In genomic region chr9:108708448-108708847, GRCh38 we compare ENCODE assay signal across 14 cellular contexts.
"Had no signal": no experiment of that assay in that cellular context is flagged by ENCODE, and none has a peak within 500 bp of the region (broad histone marks: within the 10 kb centered on the region; RNA-seq: fewer than 3 reads in every experiment).

No MANE protein-coding gene starts in this region.

- H3K27me3 ChIP-seq: cardiac muscle cell, transverse colon had no signal

- H3K4me1 ChIP-seq: lower lobe of right lung, transverse colon had no signal

- ATAC-seq: lower lobe of right lung; naive thymus-derived CD4-positive, alpha-beta T cell had no signal

- H3K9me3 ChIP-seq: lower lobe of right lung, stomach, transverse colon had no signal

- H3K36me3 ChIP-seq: cardiac muscle cell, lower lobe of right lung, stomach, transverse colon had no signal

- H3K4me3 Mint-ChIP-seq: activated CD4-positive, alpha-beta memory T cell treated with anti-CD3 and anti-CD28 coated beads for 36 hours; activated naive CD8-positive, alpha-beta T cell treated with anti-CD3 and anti-CD28 coated beads for 36 hours; naive thymus-derived CD4-positive, alpha-beta T cell had no signal

- H3K4me3 ChIP-seq: cardiac muscle cell, coronary artery, lower lobe of right lung, skin epidermis, stomach, transverse colon had no signal

- H3K27me3 Mint-ChIP-seq: activated CD4-positive, alpha-beta memory T cell treated with anti-CD3 and anti-CD28 coated beads for 36 hours; activated naive CD8-positive, alpha-beta T cell treated with anti-CD3 and anti-CD28 coated beads for 36 hours had no signal

- DNase-seq: activated CD4-positive, alpha-beta memory T cell treated with anti-CD3 and anti-CD28 coated beads for 36 hours; activated CD4-positive, CD25-positive, alpha-beta regulatory T cell treated with anti-CD3 and anti-CD28 coated beads, Interleukin-2, amount 50 U/mL, for 72 hours; activated gamma-delta T cell treated with Interleukin-2 at 50 U/mL for 16 hours; activated naive CD8-positive, alpha-beta T cell treated with anti-CD3 and anti-CD28 coated beads for 36 hours; activated T-cell treated with anti-CD3 and anti-CD28 coated beads, Interleukin-2, amount 50 U/mL, for 48 hours; effector CD8-positive, alpha-beta T cell; kidney glomerular epithelial cell; lower lobe of right lung; naive thymus-derived CD4-positive, alpha-beta T cell; stomach; transverse colon had no signal

- H3K4me1 Mint-ChIP-seq: activated naive CD8-positive, alpha-beta T cell treated with anti-CD3 and anti-CD28 coated beads for 36 hours; naive thymus-derived CD4-positive, alpha-beta T cell had no signal

- H3K36me3 Mint-ChIP-seq: activated CD4-positive, alpha-beta memory T cell treated with anti-CD3 and anti-CD28 coated beads for 36 hours; activated naive CD8-positive, alpha-beta T cell treated with anti-CD3 and anti-CD28 coated beads for 36 hours had no signal

- H3K27ac Mint-ChIP-seq: activated CD4-positive, alpha-beta memory T cell treated with anti-CD3 and anti-CD28 coated beads for 36 hours; activated naive CD8-positive, alpha-beta T cell treated with anti-CD3 and anti-CD28 coated beads for 36 hours; naive thymus-derived CD4-positive, alpha-beta T cell had no signal

- H3K27ac ChIP-seq: cardiac muscle cell, lower lobe of right lung had no signal
